Comparison of ENCODE assay signal across 8 cellular contexts in genomic region chr15:31004220-31004733, GRCh38. TPM values are rescaled to one million over a fixed set of nuclear protein-coding genes. Genes with fewer than 3 reads are reported as not detected.
A peak's percentile ranks its signal among the peaks of the same experiment; 100 is the strongest.
DNase-seq lines count a peak whose midpoint lies in the region; ATAC-seq and TF ChIP-seq lines count a peak whose summit lies in the region.

No MANE protein-coding gene starts in this region.

- CTCF ChIA-PET in RWPE1 (lab: Yijun Ruan, JAX): interaction anchor here (0.6 kb wide), 1 partner anchor 17 kb away, joined by 3 read pairs; no protein-coding TSS in a partner anchor

- TF ChIP-seq CTCF in upper lobe of right lung (IDR thresholded peaks at IDR 0.05) (no peak), RWPE1 (conservative IDR thresholded peaks at IDR 0.05; ENCODE audit: low read depth) (no peak), testis (IDR thresholded peaks at IDR 0.05) (no peak)

- POLR2A ChIA-PET in RWPE1 (lab: Yijun Ruan, JAX; ENCODE audit: low non-redundant PET): no interaction called here

- H3K27me3 ChIP-seq in upper lobe of right lung: no peaks in the 10 kb centered on the region
- no peaks in the 10 kb centered on the region for H3K27me3 ChIP-seq in testis

- WGBS in testis, 2 donors: 48 to 55% methylated on average over 5 of the region's 5 CpGs

- H3K27ac ChIP-seq in upper lobe of right lung: no peak overlapping the region
- no peak overlapping the region for H3K27ac ChIP-seq in RWPE1
- H3K27ac ChIP-seq in testis: no peak overlapping the region

- intact Hi-C loops in upper lobe of right lung (cut with DNase I): no loop called here
- intact Hi-C loops in testis (cut with DNase I; ENCODE audit: low total_unique reads): no loop called here

- H3K4me3 ChIP-seq in upper lobe of right lung (no peak overlapping the region), testis (no peak overlapping the region)

- H3K4me1 ChIP-seq in upper lobe of right lung (peaks cover 6% of the 10 kb centered on the region), testis (no peaks in the 10 kb centered on the region)

- no peaks in the 10 kb centered on the region for H3K36me3 ChIP-seq in upper lobe of right lung
- no peaks in the 10 kb centered on the region for H3K36me3 ChIP-seq in testis (ENCODE audit: low read depth, missing control alignments)

- ATAC-seq in GM18511 (IDR thresholded peaks at IDR 0.05; ENCODE audit: unreplicated experiment) (peak; percentile 96), GM21723 (IDR thresholded peaks at IDR 0.05; ENCODE audit: unreplicated experiment) (peak; percentile 89), upper lobe of right lung (peak; percentile 43)

- H3K9me3 ChIP-seq in upper lobe of right lung (no peaks in the 10 kb centered on the region), testis (no peaks in the 10 kb centered on the region)

- DNase-seq in KG1 (lab: John Stamatoyannopoulos, UW) (peak; percentile 74), ecto neural progenitor cell (ENCODE audit: low spot score) (peak; percentile 53), upper lobe of right lung (no peak), inferior parietal cortex (ENCODE audit: extremely low spot score) (no peak), RWPE1 (ENCODE audit: low spot score) (no peak), testis (no peak)

- TF ChIP-seq POLR2A in testis (IDR thresholded peaks at IDR 0.05): no peak

RNA-seq across cellular contexts. Expression of gene MTMR10, which starts 12.8 kb away (rescaled TPM):
- total RNA-seq in upper lobe of right lung: 36.2 TPM
- total RNA-seq in testis: 10 to 100 TPM; 35.4 to 36.6 TPM
- polyA plus RNA-seq in testis (ENCODE audit: insufficient read depth, low read depth, low replicate concordance): 27.0 TPM

Comparison
In these comparisons a context has a peak if more than half of its experiments do, and no peak if none do; other contexts are left out.
1. ATAC-seq: peak in every context shown above with its lines; median percentile 96 in GM18511; 89 in GM21723; 43 in upper lobe of right lung.
2. DNase-seq: peak in KG1 (single experiment) and ecto neural progenitor cell (single experiment); none in upper lobe of right lung (single experiment), inferior parietal cortex (single experiment), RWPE1 (single experiment) and testis (single experiment).